Comparison of ENCODE assay signal across 8 cellular contexts in genomic region chr1:179293340-179294327, GRCh38. TPM values are rescaled to one million over a fixed set of nuclear protein-coding genes. Genes with fewer than 3 reads are reported as not detected.
DNase-seq lines count a peak whose midpoint lies in the region; ATAC-seq and TF ChIP-seq lines count a peak whose summit lies in the region.

TSS of gene SOAT1 (plus strand) at chr1:179293797. CDS start at chr1:179302685, 8,888 bp downstream.

- no peaks in the 10 kb centered on the region for H3K36me3 ChIP-seq in GM23338 (ENCODE audit: insufficient read depth)

- peaks cover 14% of the 10 kb centered on the region for H4K20me1 ChIP-seq in GM23338 (replicated peaks; ENCODE audit: insufficient read depth)

- TF ChIP-seq CTCF in GM23338 (conservative IDR thresholded peaks at IDR 0.05; ENCODE audit: low read depth in 2 of 2) (no peak), LNCaP clone FGC (IDR thresholded peaks at IDR 0.05; ENCODE audit: control insufficient read depth, extremely low read depth, insufficient read depth) (no peak), neural crest cell (conservative IDR thresholded peaks at IDR 0.05) (peak; percentile 38)

- H3K4me3 Mint-ChIP-seq in GM23338 (peak within 1 kb of the TSS; percentile 76), neural crest cell (peak within 1 kb of the TSS; percentile 89)

- H3K4me2 ChIP-seq in GM23338: peak within 1 kb of the TSS; percentile 85

- DNase-seq in ELR (ENCODE audit: low read depth) (peak; percentile 94), GM23338 (ENCODE audit: low spot score) (peak; percentile 96), LNCaP clone FGC (ENCODE audit: low read depth) (peak; percentile 56), fibroblast of the conjunctiva (ENCODE audit: low read depth) (peak; percentile 82), neural crest cell (ENCODE audit: low read depth, low spot score) (peak; percentile 92), stromal cell of bone marrow (ENCODE audit: low read depth) (peak; percentile 69)
- DNase-seq in activated effector memory CD4-positive, alpha-beta T cell treated with anti-CD3 and anti-CD28 coated beads, Interleukin-2, amount 50 U/mL, for 16 hours: peak; percentile 97

- H3K36me3 Mint-ChIP-seq in GM23338 (ENCODE audit: low read depth) (no peaks in the 10 kb centered on the region), neural crest cell (ENCODE audit: low read depth) (no peaks in the 10 kb centered on the region)

- peaks cover 76% of the 10 kb centered on the region for H3K27me3 ChIP-seq in GM23338 (ENCODE audit: insufficient read depth)

- no peaks in the 10 kb centered on the region; the same call in 2 of the 3 replicates for H3K9me3 Mint-ChIP-seq in GM23338
- H3K9me3 Mint-ChIP-seq in neural crest cell: no peaks in the 10 kb centered on the region

- H3K4me3 ChIP-seq in GM23338 (peak within 1 kb of the TSS; percentile 78), LNCaP clone FGC (ENCODE audit: low read depth, low read length) (peak within 1 kb of the TSS; percentile 60)

- TF ChIP-seq POLR2A in Raji (IDR thresholded peaks at IDR 0.05; ENCODE audit: insufficient read depth, low read depth, low read length): peak; percentile 92

- H3K27ac Mint-ChIP-seq in GM23338 (no peak within 1 kb of the TSS), neural crest cell (ENCODE audit: unreplicated experiment) (peak within 1 kb of the TSS; percentile 90)

- peak; percentile 95 for ATAC-seq in GM23338

- H3K4me1 Mint-ChIP-seq in GM23338 (peaks cover 19% of the 10 kb centered on the region), neural crest cell (peaks cover 40% of the 10 kb centered on the region)

- peaks cover 7% of the 10 kb centered on the region; the same call in 1 of the 2 replicates for H3K4me1 ChIP-seq in GM23338 (ENCODE audit: insufficient read depth)

- no peak within 1 kb of the TSS for H3K27ac ChIP-seq in GM23338 (ENCODE audit: low read depth)

- H3K27me3 Mint-ChIP-seq in GM23338 (ENCODE audit: insufficient read depth, low read depth, poor library complexity) (peaks cover 75% of the 10 kb centered on the region), neural crest cell (ENCODE audit: low read depth) (no peaks in the 10 kb centered on the region)

- H2AFZ ChIP-seq in GM23338: peak within 1 kb of the TSS; percentile 100

- peaks cover 6% of the 10 kb centered on the region; the same call in 1 of the 2 replicates for H3F3A ChIP-seq in GM23338 (replicated peaks; ENCODE audit: low read depth)

- no peaks in the 10 kb centered on the region for H3K79me2 ChIP-seq in GM23338 (replicated peaks; ENCODE audit: insufficient read depth)

- no peaks in the 10 kb centered on the region for H3K9me2 ChIP-seq in GM23338 (ENCODE audit: insufficient read depth)

TF ChIP-seq in GM23338, 12 proteins besides CTCF, POLR2A, EP300 and RAD21:
- TF ChIP-seq POLR2AphosphoS5 (IDR thresholded peaks at IDR 0.05; ENCODE audit: low read depth) (peak; percentile 48; the same call in 1 of the 2 replicates), STAT1 (IDR thresholded peaks at IDR 0.05; ENCODE audit: unreplicated experiment) (no peak), ETS1 (IDR thresholded peaks at IDR 0.05) (no peak), CREB1 (CRISPR knock-in tag; IDR thresholded peaks at IDR 0.05; ENCODE audit: low read depth) (peak; percentile 79), ZNF114 (CRISPR knock-in tag; IDR thresholded peaks at IDR 0.05) (no peak)

RNA-seq across cellular contexts. Expression of gene SOAT1, which starts in this region (rescaled TPM):
- total RNA-seq in GM23338 (2014; rRNA removed; shearing (Covaris generic)): 0.93 and 1.3 TPM in 2 replicates
- polyA plus RNA-seq in GM23338 (2016; fragmentation: Nextera tagmentation; extraction: Ambion mirVana): 1.3 and 2.6 TPM in 2 replicates
- 44.8 and 46.7 TPM in 2 replicates for total RNA-seq in neural crest cell

Comparison
In these comparisons a context has a peak if more than half of its experiments do, and no peak if none do; other contexts are left out.
1. RNA of gene SOAT1 (total RNA-seq): 44.8 to 46.7 TPM in neural crest cell; 0.93 to 1.3 TPM in GM23338; every median in the first group is over 10 times any median in the second.
2. Peak in every context shown above with its lines, with median percentiles within 50 percentile points of each other: DNase-seq.